In genomic region chr21:44190576-44191271, GRCh38 we compare ENCODE assay signal across 7 cellular contexts. TPM values are rescaled to one million over a fixed set of nuclear protein-coding genes. Genes with fewer than 3 reads are reported as not detected.
A peak's percentile ranks its signal among the peaks of the same experiment; 100 is the strongest.
DNase-seq lines count a peak whose midpoint lies in the region; ATAC-seq, FAIRE-seq and TF ChIP-seq lines count a peak whose summit lies in the region.
"Not testable (repeated sequence)": the region's sequence is repeated elsewhere in the genome, so short reads cannot be mapped to it uniquely, and the experiment has no call there.

No MANE protein-coding gene starts in this region.

- H3K79me1 ChIP-seq in IMR-90 (ENCODE audit: low read depth in 1 of 2, low read length in 2 of 2); mesenchymal stem cell (replicated peaks; ENCODE audit: low read length, poor library complexity, severe bottlenecking): not testable (repeated sequence)

- H2AK5ac ChIP-seq in IMR-90 (ENCODE audit: low read depth, low read length); mesenchymal stem cell (ENCODE audit: low read length, severe bottlenecking): not testable (repeated sequence)

- WGBS in IMR-90 (ENCODE audit: extremely low coverage in 2 of 2, insufficient read length in 1 of 2), 2 experiments = no CpG with 5 or more reads among the region's 12 CpGs
- 96% methylated on average over 5 of the region's 12 CpGs for WGBS in mesenchymal stem cell
- 88 to 89% methylated on average over 12 of the region's 12 CpGs for WGBS in sigmoid colon, 2 donors
- 94 to 97% methylated on average over 8 to 12 of the region's 12 CpGs for WGBS in aorta, 2 donors

- not testable (repeated sequence) for H2BK20ac ChIP-seq in IMR-90 (ENCODE audit: low read depth, low read length)

- intact Hi-C loops in IMR-90 (cut with micrococcal nuclease); Right ventricle myocardium inferior (cut with DNase I); left ventricle myocardium superior (cut with micrococcal nuclease); sigmoid colon (cut with DNase I); aorta (cut with DNase I): not testable (repeated sequence)

- H3K9me1 ChIP-seq in IMR-90 (ENCODE audit: insufficient read depth, low read length) = not testable (repeated sequence)

- not testable (repeated sequence) for H2BK15ac ChIP-seq in IMR-90 (ENCODE audit: low read depth, low read length); mesenchymal stem cell (ENCODE audit: low read depth, poor library complexity, severe bottlenecking)

- not testable (repeated sequence) for H3K4ac ChIP-seq in IMR-90 (ENCODE audit: low read depth, low read length)
- peak overlapping the region in 1 of 2 experiments; percentile 24 for H3K4ac ChIP-seq in mesenchymal stem cell (ENCODE audit: low read depth in 1 of 2, low read length in 2 of 2)

- H3K4me2 ChIP-seq in IMR-90 (ENCODE audit: low read depth, low read length) = peak overlapping the region; percentile 70; the same call in 1 of the 2 replicates
- H3K4me2 ChIP-seq in mesenchymal stem cell (ENCODE audit: low read length, poor library complexity, severe bottlenecking) = not testable (repeated sequence)

- not testable (repeated sequence) for H3K18ac ChIP-seq in IMR-90 (ENCODE audit: low read depth, low read length)
- H3K18ac ChIP-seq in mesenchymal stem cell (ENCODE audit: low read depth in 1 of 2, low read length in 2 of 2) = peak overlapping the region in 1 of 2 experiments; percentile 82

- H4K20me1 ChIP-seq in IMR-90 (ENCODE audit: insufficient read depth, low read length) = not testable (repeated sequence)

- H4K5ac ChIP-seq in IMR-90 (ENCODE audit: low read depth, low read length) = peak overlapping the region; percentile 84

- peak; percentile 59 for ATAC-seq in IMR-90 (ENCODE audit: low read depth)
- ATAC-seq in Right ventricle myocardium inferior = peak; percentile 67
- ATAC-seq in left ventricle myocardium superior = peak; percentile 62
- ATAC-seq in aorta (ENCODE audit: low FRiP score) = peak; percentile 25

- DNase-seq in IMR-90; Right ventricle myocardium inferior (ENCODE audit: missing footprints); left ventricle myocardium superior: not testable (repeated sequence)
- DNase-seq in mesenchymal stem cell = peak; percentile 18
- DNase-seq in sigmoid colon = peak; percentile 63
- peak in 1 of 2 donors; percentile 13 for DNase-seq in aorta

- dilution Hi-C loops in IMR-90 (cut with HindIII; ENCODE audit: low sequenced_read_pairs, unreplicated experiment) = not testable (repeated sequence)

- H3K27me3 ChIP-seq in IMR-90 (ENCODE audit: control insufficient read depth, insufficient read depth, low read length); mesenchymal stem cell (ENCODE audit: control insufficient read depth in 1 of 2, insufficient read depth in 1 of 2, low read length in 2 of 2); sigmoid colon; aorta (ENCODE audit: control insufficient read depth in 1 of 2, insufficient read depth in 2 of 2, low read length in 1 of 2): not testable (repeated sequence)

- not testable (repeated sequence) for H3K36me3 ChIP-seq in IMR-90 (ENCODE audit: control insufficient read depth, insufficient read depth, low read length); mesenchymal stem cell (ENCODE audit: control insufficient read depth in 1 of 2, insufficient read depth in 2 of 2, low read depth in 1 of 2, low read length in 2 of 2); sigmoid colon; aorta (ENCODE audit: control insufficient read depth in 1 of 2, insufficient read depth in 2 of 2, low read length in 1 of 2)

- H3K9me3 ChIP-seq in IMR-90 (ENCODE audit: control insufficient read depth, insufficient read depth, low read length); mesenchymal stem cell (ENCODE audit: control insufficient read depth, low read length); sigmoid colon; aorta (ENCODE audit: control insufficient read depth, low read length): not testable (repeated sequence)

- not testable (repeated sequence) for TF ChIP-seq CTCF in IMR-90 (conservative IDR thresholded peaks at IDR 0.05; ENCODE audit: low read depth, low read length); sigmoid colon (IDR thresholded peaks at IDR 0.05)

- H4K8ac ChIP-seq in IMR-90 (ENCODE audit: low read depth in 2 of 2, low read length in 2 of 2); mesenchymal stem cell (ENCODE audit: low read length): not testable (repeated sequence)

- TF ChIP-seq RAD21 in IMR-90 (IDR thresholded peaks at IDR 0.05; ENCODE audit: low read length) = not testable (repeated sequence)

- H3K56ac ChIP-seq in IMR-90 (ENCODE audit: extremely low read depth, insufficient read depth, low read length) = not testable (repeated sequence)

- not testable (repeated sequence) for H4K91ac ChIP-seq in IMR-90 (ENCODE audit: insufficient read depth, low read depth, low read length); mesenchymal stem cell (ENCODE audit: low read length)

- H2AFZ ChIP-seq in IMR-90 (replicated peaks; ENCODE audit: low read length, poor library complexity); mesenchymal stem cell (ENCODE audit: low read depth, low read length): not testable (repeated sequence)

- POLR2A ChIA-PET in IMR-90 (lab: Charles Lee; ENCODE audit: unreplicated experiment) = not testable (repeated sequence)

- peak; percentile 87 for FAIRE-seq in endometrium (lab: Jason Lieb, UNC)

- not testable (repeated sequence) for TF ChIP-seq EP300 in sigmoid colon (IDR thresholded peaks at IDR 0.05)

- H2BK120ac ChIP-seq in IMR-90 (ENCODE audit: low read depth, low read length) = peak overlapping the region; percentile 77
- not testable (repeated sequence) for H2BK120ac ChIP-seq in mesenchymal stem cell (ENCODE audit: low read depth, low read length)

- not testable (repeated sequence) for H3K9ac ChIP-seq in IMR-90 (ENCODE audit: low read depth, low read length); mesenchymal stem cell (ENCODE audit: low read length)

- not testable (repeated sequence) for H3K14ac ChIP-seq in IMR-90 (replicated peaks; ENCODE audit: low read depth, low read length); mesenchymal stem cell (ENCODE audit: low read length in 2 of 2)

- not testable (repeated sequence) for H3K4me1 ChIP-seq in IMR-90 (ENCODE audit: control insufficient read depth, insufficient read depth, low read length); mesenchymal stem cell (ENCODE audit: control insufficient read depth, insufficient read depth, low read depth, low read length); sigmoid colon; aorta (ENCODE audit: control insufficient read depth in 1 of 2, insufficient read depth in 2 of 2, low read length in 2 of 2)

- TF ChIP-seq POLR2A in IMR-90 (IDR thresholded peaks at IDR 0.05; ENCODE audit: low read depth, low read length); sigmoid colon (IDR thresholded peaks at IDR 0.05): not testable (repeated sequence)

- H2BK5ac ChIP-seq in IMR-90 (ENCODE audit: low read depth, low read length, poor library complexity, severe bottlenecking) = peak overlapping the region; percentile 39
- not testable (repeated sequence) for H2BK5ac ChIP-seq in mesenchymal stem cell (ENCODE audit: low read depth, low read length, poor library complexity, severe bottlenecking)

- in situ Hi-C loops in IMR-90 (cut with MboI; ENCODE audit: low sequenced_read_pairs) = not testable (repeated sequence)

- CTCF ChIA-PET in IMR-90 (lab: Yijun Ruan, JAX) = not testable (repeated sequence)

- not testable (repeated sequence) for BruUV-seq in IMR-90 (replicated peaks; lab: Mats Ljungman, UMichigan)

- not testable (repeated sequence) for H3K4me3 ChIP-seq in IMR-90 (ENCODE audit: insufficient read depth, low read depth, low read length); mesenchymal stem cell (ENCODE audit: insufficient read depth in 1 of 2, low read depth in 1 of 2, low read length in 2 of 2); sigmoid colon; aorta (ENCODE audit: low read length in 2 of 2)

- H3K23ac ChIP-seq in IMR-90 (ENCODE audit: low read depth, low read length); mesenchymal stem cell (ENCODE audit: low read length in 2 of 2): not testable (repeated sequence)

- H2AK9ac ChIP-seq in IMR-90 (replicated peaks; ENCODE audit: low read depth, low read length, poor library complexity) = not testable (repeated sequence)

- H3K27ac ChIP-seq in IMR-90 (ENCODE audit: insufficient read depth, low read length); mesenchymal stem cell (ENCODE audit: low read length, poor library complexity, severe bottlenecking); aorta (ENCODE audit: low read depth in 1 of 2, low read length in 2 of 2): not testable (repeated sequence)
- peak overlapping the region in 2 of 4 donors; percentile 23 to 28 for H3K27ac ChIP-seq in sigmoid colon

- peak overlapping the region in 1 of 2 experiments; percentile 96 for H2BK12ac ChIP-seq in mesenchymal stem cell (ENCODE audit: low read length in 2 of 2)

RNA-seq across cellular contexts. Expression of gene ICOSLG, which starts 50.0 kb away (rescaled TPM):
- total RNA-seq in IMR-90 (2012; rRNA removed) = under 0.01 TPM in 2 replicates
- 0.09 and 0.17 TPM in 2 replicates for polyA plus RNA-seq in IMR-90 (2012; rRNA removed)
- 0.02 TPM in 1 of 2 replicates, not detected in the other for polyA plus RNA-seq in IMR-90 (2012; cell fraction: cytosol; rRNA removed)
- polyA plus RNA-seq in IMR-90 (2012; cell fraction: nucleus; rRNA removed; ENCODE audit: low replicate concordance) = 0.06 and 0.10 TPM in 2 replicates
- 4.9 TPM for total RNA-seq in Right ventricle myocardium inferior
- total RNA-seq in left ventricle myocardium superior = 4.4 TPM
- 1.5 TPM for polyA plus RNA-seq in mesenchymal stem cell (2013, experiment 1 of 2)
- 1.6 TPM for polyA plus RNA-seq in mesenchymal stem cell (2013, experiment 2 of 2)
- total RNA-seq in sigmoid colon = 1 to 10 TPM in 1 of 4 donors, under 1 TPM in 3; 0.27 to 1.1 (median 0.83) TPM
- polyA plus RNA-seq in sigmoid colon = 1 to 10 TPM in 1 of 3 donors, under 1 TPM in 2; 0.60 to 5.7 (median 0.92) TPM
- 1 to 10 TPM; 3.1 to 3.9 TPM for total RNA-seq in aorta
- under 1 TPM; 0.56 to 0.63 TPM for polyA plus RNA-seq in aorta

RNA-seq across cellular contexts. Expression of gene GATD3, which starts 57.2 kb away (rescaled TPM):
- total RNA-seq in IMR-90 (2012; rRNA removed) = 18.1 and 21.9 TPM in 2 replicates
- polyA plus RNA-seq in IMR-90 (2012; rRNA removed) = 14.3 and 17.1 TPM in 2 replicates
- polyA plus RNA-seq in IMR-90 (2012; cell fraction: cytosol; rRNA removed) = 6.4 and 37.6 TPM in 2 replicates
- polyA plus RNA-seq in IMR-90 (2012; cell fraction: nucleus; rRNA removed; ENCODE audit: low replicate concordance) = 32.5 and 55.2 TPM in 2 replicates
- 143 TPM for total RNA-seq in Right ventricle myocardium inferior
- 141 TPM for total RNA-seq in left ventricle myocardium superior
- 7.4 TPM for polyA plus RNA-seq in mesenchymal stem cell (2013, experiment 1 of 2)
- polyA plus RNA-seq in mesenchymal stem cell (2013, experiment 2 of 2) = 7.0 TPM
- 10 to 100 TPM in 3 of 4 donors, 1 to 10 TPM in 1; 6.5 to 34.6 (median 10.9) TPM for total RNA-seq in sigmoid colon
- 10 to 100 TPM; 12.5 to 68.2 (median 12.6) TPM for polyA plus RNA-seq in sigmoid colon
- total RNA-seq in aorta = 10 to 100 TPM in 1 of 2 donors, 1 to 10 TPM in 1; 5.8 to 11.8 TPM
- polyA plus RNA-seq in aorta = 1 to 10 TPM; 5.6 to 6.5 TPM
